In genomic region chr9:90979138-90979551, GRCh38 we compare ENCODE assay signal across 2 cellular contexts.
TF ChIP-seq lines count a peak whose summit lies in the region.

No MANE protein-coding gene starts in this region.

TF ChIP-seq in IMR-90, 13 proteins besides CTCF, POLR2A, EP300 and RAD21 (continued from another document):
- TF ChIP-seq, protein P1, sequence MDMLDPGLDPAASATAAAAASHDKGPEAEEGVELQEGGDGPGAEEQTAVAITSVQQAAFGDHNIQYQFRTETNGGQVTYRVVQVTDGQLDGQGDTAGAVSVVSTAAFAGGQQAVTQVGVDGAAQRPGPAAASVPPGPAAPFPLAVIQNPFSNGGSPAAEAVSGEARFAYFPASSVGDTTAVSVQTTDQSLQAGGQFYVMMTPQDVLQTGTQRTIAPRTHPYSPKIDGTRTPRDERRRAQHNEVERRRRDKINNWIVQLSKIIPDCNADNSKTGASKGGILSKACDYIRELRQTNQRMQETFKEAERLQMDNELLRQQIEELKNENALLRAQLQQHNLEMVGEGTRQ (IDR thresholded peaks at IDR 0.05; ENCODE audit: low read depth, low read length): no peak
- no peak for TF ChIP-seq RCOR1 (IDR thresholded peaks at IDR 0.05; ENCODE audit: insufficient replicate concordance, low read length)
- TF ChIP-seq, protein P2, sequence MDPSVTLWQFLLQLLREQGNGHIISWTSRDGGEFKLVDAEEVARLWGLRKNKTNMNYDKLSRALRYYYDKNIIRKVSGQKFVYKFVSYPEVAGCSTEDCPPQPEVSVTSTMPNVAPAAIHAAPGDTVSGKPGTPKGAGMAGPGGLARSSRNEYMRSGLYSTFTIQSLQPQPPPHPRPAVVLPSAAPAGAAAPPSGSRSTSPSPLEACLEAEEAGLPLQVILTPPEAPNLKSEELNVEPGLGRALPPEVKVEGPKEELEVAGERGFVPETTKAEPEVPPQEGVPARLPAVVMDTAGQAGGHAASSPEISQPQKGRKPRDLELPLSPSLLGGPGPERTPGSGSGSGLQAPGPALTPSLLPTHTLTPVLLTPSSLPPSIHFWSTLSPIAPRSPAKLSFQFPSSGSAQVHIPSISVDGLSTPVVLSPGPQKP (IDR thresholded peaks at IDR 0.05; ENCODE audit: borderline replicate concordance, low read depth, low read length): no peak
- no peak for TF ChIP-seq CEBPB (IDR thresholded peaks at IDR 0.05; ENCODE audit: low read depth, low read length)

TF ChIP-seq in HEK293T, 16 proteins besides CTCF, POLR2A, EP300 and RAD21 (continued from another document):
- TF ChIP-seq, protein P3, sequence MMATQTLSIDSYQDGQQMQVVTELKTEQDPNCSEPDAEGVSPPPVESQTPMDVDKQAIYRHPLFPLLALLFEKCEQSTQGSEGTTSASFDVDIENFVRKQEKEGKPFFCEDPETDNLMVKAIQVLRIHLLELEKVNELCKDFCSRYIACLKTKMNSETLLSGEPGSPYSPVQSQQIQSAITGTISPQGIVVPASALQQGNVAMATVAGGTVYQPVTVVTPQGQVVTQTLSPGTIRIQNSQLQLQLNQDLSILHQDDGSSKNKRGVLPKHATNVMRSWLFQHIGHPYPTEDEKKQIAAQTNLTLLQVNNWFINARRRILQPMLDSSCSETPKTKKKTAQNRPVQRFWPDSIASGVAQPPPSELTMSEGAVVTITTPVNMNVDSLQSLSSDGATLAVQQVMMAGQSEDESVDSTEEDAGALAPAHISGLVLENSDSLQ (IDR thresholded peaks at IDR 0.05): no peak
- TF ChIP-seq FOXA1 (IDR thresholded peaks at IDR 0.05): no peak
- TF ChIP-seq HDGF (IDR thresholded peaks at IDR 0.05; ENCODE audit: borderline replicate concordance): no peak
- no peak for TF ChIP-seq ZNF384 (IDR thresholded peaks at IDR 0.05)
